Comparison of ENCODE assay signal across 22 cellular contexts in the genomic region with DNA sequence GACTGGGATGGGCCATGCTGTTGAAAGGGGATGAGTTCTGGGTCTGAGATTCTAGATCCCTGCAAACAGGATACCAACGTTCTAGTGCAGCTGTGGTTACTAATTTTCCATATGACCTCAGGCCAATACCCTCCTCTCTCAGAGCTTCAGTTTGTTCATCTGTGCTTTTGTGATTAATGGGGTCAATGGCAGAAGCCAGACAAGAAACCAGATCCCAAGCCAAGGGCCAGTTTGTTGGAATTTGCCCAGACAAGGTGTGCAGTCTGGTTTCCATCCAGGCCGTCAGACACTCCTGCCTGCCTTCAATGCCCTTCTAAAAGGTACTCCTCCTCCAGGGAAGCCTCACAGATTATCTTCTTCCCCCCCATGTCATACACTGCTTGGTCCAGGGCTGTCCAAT. TPM values are rescaled to one million over a fixed set of nuclear protein-coding genes. Genes with fewer than 3 reads are reported as not detected.
"Had no signal": no experiment of that assay in that cellular context is flagged by ENCODE, and none has a peak within 500 bp of the region (broad histone marks: within the 10 kb centered on the region; RNA-seq: fewer than 3 reads in every experiment).

No MANE protein-coding gene starts in this region.

- DNase-seq: activated CD4-positive, alpha-beta T cell treated with anti-CD3 and anti-CD28 coated beads for 48 hours; activated CD4-positive, alpha-beta T cell treated with anti-CD3 and anti-CD28 coated beads, Interleukin-2, amount 50 U/mL, for 4 hours; activated CD4-positive, CD25-positive, alpha-beta regulatory T cell treated with anti-CD3 and anti-CD28 coated beads, Interleukin-2, amount 50 U/mL, for 72 hours; activated CD8-positive, alpha-beta T cell treated with anti-CD3 and anti-CD28 coated beads, Interleukin-2, amount 10 ng/mL, durations not matched to agents 7 days and 5 days; activated naive CD4-positive, alpha-beta T cell treated with Interleukin-2 at 50 U/mL for 16 hours; activated naive CD8-positive, alpha-beta T cell treated with anti-CD3 and anti-CD28 coated beads, Interleukin-2, amount 50 U/mL, for 24 hours; activated T-cell treated with anti-CD3 and anti-CD28 coated beads, Interleukin-2, amount 50 U/mL, for 4 hours; amniotic stem cell; Kasumi-1; NCI-H1105 treated with DMSO at 0.1 percent for 48 hours; NCI-H1436 treated with DMSO at 0.1 percent for 48 hours; NCI-H187; NCI-H2081; NCI-H510A treated with DMSO at 0.1 percent for 48 hours; NCI-H69; NK-92 treated with Interleukin-12 subunit alpha and Interleukin-12 subunit beta, amount 100 ng/mL, for 24 hours; Peyer's patch; SHP77 had no signal

- H3K36me3 ChIP-seq: SJSA1 had no signal

- H3K4me3 ChIP-seq: ascending aorta, Peyer's patch, SJSA1 had no signal

- H3K9me3 ChIP-seq: ascending aorta, Peyer's patch, SJSA1 had no signal

- H3K27me3 ChIP-seq: ascending aorta, Peyer's patch, SJSA1 had no signal

- H3K4me1 ChIP-seq: ascending aorta, Peyer's patch, SJSA1 had no signal

- H3K27ac ChIP-seq: ascending aorta, Peyer's patch, RWPE1, SJSA1 had no signal

- ATAC-seq: activated CD8-positive, alpha-beta T cell treated with anti-CD3 and anti-CD28 coated beads, Interleukin-2, amount 10 ng/mL, durations not matched to agents 7 days and 5 days; activated naive CD4-positive, alpha-beta T cell treated with anti-CD3 and anti-CD28 coated beads, Interleukin-2, amount 50 U/mL, for 72 hours; activated naive CD8-positive, alpha-beta T cell treated with anti-CD3 and anti-CD28 coated beads, Interleukin-2, amount 50 U/mL, for 24 hours; activated T-cell treated with anti-CD3 and anti-CD28 coated beads, Interleukin-2, amount 50 U/mL, for 4 hours had no signal

RNA-seq across cellular contexts. Expression of gene NUDT2, which starts 35.9 kb away (rescaled TPM):
- total RNA-seq: ascending aorta had no signal
